8 cellular contexts compared by ENCODE assay signal in the genomic region with DNA sequence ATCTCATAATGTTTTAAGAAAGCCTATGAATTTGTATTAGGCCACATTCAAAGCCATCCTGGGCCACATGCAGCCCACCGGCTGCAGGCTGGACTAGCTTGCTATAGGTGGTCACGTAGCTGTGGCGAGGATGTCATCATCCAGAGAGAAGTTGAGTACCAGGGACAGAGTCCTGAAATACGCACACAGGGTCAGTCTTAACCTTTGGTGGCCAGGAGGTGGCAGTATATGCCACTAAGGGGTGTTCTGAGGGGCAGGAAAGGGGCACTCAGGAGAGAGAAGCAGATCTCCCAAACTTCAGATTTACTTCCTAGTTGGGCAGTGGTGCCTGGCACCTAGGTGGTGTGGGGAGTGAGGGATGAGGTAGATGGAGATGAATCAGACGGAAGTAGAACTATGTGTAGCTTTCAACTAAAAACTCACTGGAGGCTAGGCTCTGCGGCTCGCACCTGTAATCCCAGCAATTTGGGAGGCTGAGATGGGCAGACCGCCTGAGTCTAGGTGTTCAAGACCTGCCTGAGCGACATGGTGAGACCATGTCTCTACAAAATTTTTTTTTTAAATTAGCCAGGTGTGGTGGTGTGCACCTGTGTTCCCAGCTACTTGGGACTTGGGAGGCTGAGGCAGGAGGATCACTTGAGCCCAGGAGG. TPM values are rescaled to one million over a fixed set of nuclear protein-coding genes. Genes with fewer than 3 reads are reported as not detected.
DNase-seq lines count a peak whose midpoint lies in the region; ATAC-seq, FAIRE-seq and TF ChIP-seq lines count a peak whose summit lies in the region.

No MANE protein-coding gene starts in this region.

- no peaks in the 10 kb centered on the region for H3K9me2 ChIP-seq in HCT116 (ENCODE audit: insufficient read depth)

- no peak overlapping the region for H3K9ac ChIP-seq in HCT116 (ENCODE audit: low read length)
- H3K9ac ChIP-seq in endothelial cell of umbilical vein (replicated peaks; ENCODE audit: extremely low read depth, insufficient read depth, low read length) = no peak overlapping the region

- H3K27me3 Mint-ChIP-seq in Caco-2 (ENCODE audit: insufficient read depth, unreplicated experiment) (peaks cover 17% of the 10 kb centered on the region), mesothelial cell of epicardium (ENCODE audit: low read depth) (peaks cover 45% of the 10 kb centered on the region)
- H3K27me3 Mint-ChIP-seq in activated CD4-positive, alpha-beta T cell treated with anti-CD3 and anti-CD28 coated beads, Interleukin-2, amount 10 ng/mL, durations not matched to agents 7 days and 5 days = peaks cover 44% of the 10 kb centered on the region

- H3K79me2 ChIP-seq in HCT116 (ENCODE audit: insufficient read depth, low read length) = no peaks in the 10 kb centered on the region
- H3K79me2 ChIP-seq in endothelial cell of umbilical vein (ENCODE audit: control insufficient read depth, insufficient read depth, low read length) = no peaks in the 10 kb centered on the region

- dilution Hi-C loops in endothelial cell of umbilical vein (cut with MboI; ENCODE audit: extremely low pct_ligation_motif_present, low sequenced_read_pairs) = no loop called here

- peak; percentile 73 for FAIRE-seq in endothelial cell of umbilical vein (lab: Jason Lieb, UNC)

- H3K27me3 ChIP-seq in Caco-2 (replicated peaks; ENCODE audit: control insufficient read depth, insufficient read depth, low read length) (no peaks in the 10 kb centered on the region; the same call in 1 of the 2 replicates), HCT116 (ENCODE audit: insufficient read depth, low read length) (peaks cover 12% of the 10 kb centered on the region), endothelial cell of umbilical vein (ENCODE audit: control insufficient read depth in 2 of 2, insufficient read depth in 2 of 2, low read length in 2 of 2) (peaks cover 9 to 14% of the 10 kb centered on the region in 2 experiments), upper lobe of left lung (no peaks in the 10 kb centered on the region)

- H3K9me1 ChIP-seq in endothelial cell of umbilical vein (replicated peaks; ENCODE audit: control insufficient read depth, extremely low read depth, insufficient read depth, low read length) = no peaks in the 10 kb centered on the region

- no peak overlapping the region for H3K27ac Mint-ChIP-seq in Caco-2 (ENCODE audit: unreplicated experiment)
- H3K27ac Mint-ChIP-seq in activated CD4-positive, alpha-beta T cell treated with anti-CD3 and anti-CD28 coated beads, Interleukin-2, amount 10 ng/mL, durations not matched to agents 7 days and 5 days = no peak overlapping the region
- H3K27ac Mint-ChIP-seq in mesothelial cell of epicardium = no peak overlapping the region

- 41 to 44% methylated on average over 9 of the region's 9 CpGs for WGBS in upper lobe of left lung, 2 donors

- H3K4me1 Mint-ChIP-seq in Caco-2 (ENCODE audit: low read depth, unreplicated experiment) = no peaks in the 10 kb centered on the region
- H3K4me1 Mint-ChIP-seq in activated CD4-positive, alpha-beta T cell treated with anti-CD3 and anti-CD28 coated beads, Interleukin-2, amount 10 ng/mL, durations not matched to agents 7 days and 5 days = peaks cover 9% of the 10 kb centered on the region
- peaks cover 3% of the 10 kb centered on the region for H3K4me1 Mint-ChIP-seq in mesothelial cell of epicardium

- CTCF ChIA-PET in Caco-2 (lab: Charles Lee) (interaction anchor here (0.5 to 10.2 kb wide), 4 partner anchors 31 to 187 kb away, joined by 3 to 203 read pairs (median 8); no protein-coding TSS in a partner anchor), HCT116 (lab: Charles Lee) (interaction anchor here (0.6 to 12.3 kb wide), 13 partner anchors 10 to 215 kb away, joined by 3 to 200 read pairs (median 4); a partner anchor contains a TSS), endothelial cell of umbilical vein (lab: Charles Lee) (interaction anchor here (0.9 to 9.1 kb wide), 26 partner anchors 10 to 217 kb away, joined by 3 to 360 read pairs (median 5); a partner anchor contains a TSS)
- CTCF ChIA-PET in activated CD4-positive, alpha-beta T cell treated with anti-CD3 and anti-CD28 coated beads, Interleukin-2, amount 10 ng/mL, durations not matched to agents 7 days and 5 days (lab: Charles Lee) = interaction anchor here (0.9 to 6.5 kb wide), 12 partner anchors 9 to 153 kb away, joined by 3 to 42 read pairs (median 4); no protein-coding TSS in a partner anchor

- peak; percentile 90 for TF ChIP-seq RAD21 in HCT116 (IDR thresholded peaks at IDR 0.05; ENCODE audit: low read depth)

- intact Hi-C loops in Caco-2 (cut with micrococcal nuclease; ENCODE audit: unreplicated experiment) (loop anchor here (1.0 to 10.0 kb wide), 3 partner anchors 17 to 213 kb away; a partner anchor contains a TSS), HCT116 (cut with micrococcal nuclease) (loop anchor here (1.0 to 5.0 kb wide), 3 partner anchors 36 to 151 kb away; no protein-coding TSS in a partner anchor), endothelial cell of umbilical vein (cut with micrococcal nuclease) (loop anchor here (1.0 kb wide), 2 partner anchors 36 to 169 kb away; no protein-coding TSS in a partner anchor)

- H2AFZ ChIP-seq in HCT116 (ENCODE audit: low read depth, low read length, poor library complexity, severe bottlenecking) = no peak overlapping the region
- no peak overlapping the region for H2AFZ ChIP-seq in endothelial cell of umbilical vein (ENCODE audit: low read depth, low read length)

- TF ChIP-seq CTCF in Caco-2 (IDR thresholded peaks at IDR 0.05; ENCODE audit: insufficient read depth in 1 of 2, low read depth in 1 of 2, low read length in 1 of 2, severe bottlenecking in 1 of 2, unreplicated experiment in 1 of 2) = peak; percentile 80 to 82
- TF ChIP-seq CTCF in HCT116 (IDR thresholded peaks at IDR 0.05 in 2 of 3, conservative IDR thresholded peaks at IDR 0.05 in 1 of 3; ENCODE audit: borderline replicate concordance in 1 of 3, insufficient read depth in 1 of 3, low read depth in 2 of 3, low read length in 2 of 3) = peak; percentile 85 to 91 (median 90)
- TF ChIP-seq CTCF in endothelial cell of umbilical vein (IDR thresholded peaks at IDR 0.05; ENCODE audit: extremely low read depth in 1 of 2, insufficient read depth in 1 of 2, low read depth in 1 of 2, low read length in 2 of 2) = peak; percentile 75 to 77
- TF ChIP-seq CTCF in mesothelial cell of epicardium (IDR thresholded peaks at IDR 0.05; ENCODE audit: unreplicated experiment) = peak; percentile 71
- peak; percentile 63 to 84 (median 76) for TF ChIP-seq CTCF in upper lobe of left lung (IDR thresholded peaks at IDR 0.05)

- H3K36me3 ChIP-seq in Caco-2 (ENCODE audit: control insufficient read depth, insufficient read depth, low read length) (no peaks in the 10 kb centered on the region), HCT116 (ENCODE audit: control insufficient read depth in 1 of 2, insufficient read depth in 2 of 2, low read length in 2 of 2) (no peaks in the 10 kb centered on the region), endothelial cell of umbilical vein (ENCODE audit: control insufficient read depth in 2 of 2, extremely low read depth in 1 of 2, insufficient read depth in 2 of 2, low read length in 2 of 2) (no peaks in the 10 kb centered on the region), upper lobe of left lung (no peaks in the 10 kb centered on the region)

- H3K9me3 ChIP-seq in Caco-2 (no peaks in the 10 kb centered on the region), HCT116 (ENCODE audit: control insufficient read depth in 1 of 2, insufficient read depth in 1 of 2, low read depth in 1 of 2, low read length in 2 of 2) (no peaks in the 10 kb centered on the region), endothelial cell of umbilical vein (replicated peaks; ENCODE audit: control insufficient read depth, insufficient read depth, low read length) (no peaks in the 10 kb centered on the region), upper lobe of left lung (no peaks in the 10 kb centered on the region)

- no peaks in the 10 kb centered on the region for H3K9me3 Mint-ChIP-seq in Caco-2 (ENCODE audit: unreplicated experiment)
- no peaks in the 10 kb centered on the region for H3K9me3 Mint-ChIP-seq in activated CD4-positive, alpha-beta T cell treated with anti-CD3 and anti-CD28 coated beads, Interleukin-2, amount 10 ng/mL, durations not matched to agents 7 days and 5 days
- no peaks in the 10 kb centered on the region for H3K9me3 Mint-ChIP-seq in mesothelial cell of epicardium

- H4K20me1 ChIP-seq in HCT116 (ENCODE audit: insufficient read depth) (no peaks in the 10 kb centered on the region), endothelial cell of umbilical vein (replicated peaks; ENCODE audit: control insufficient read depth, extremely low read depth, insufficient read depth, low read length) (no peaks in the 10 kb centered on the region)

- TF ChIP-seq POLR2A in HCT116 (IDR thresholded peaks at IDR 0.05; ENCODE audit: borderline replicate concordance, extremely low read depth, insufficient read depth, insufficient read length) (no peak), endothelial cell of umbilical vein (IDR thresholded peaks at IDR 0.05; ENCODE audit: low read depth, low read length) (no peak), upper lobe of left lung (IDR thresholded peaks at IDR 0.05) (no peak)

- H3K27ac ChIP-seq in HCT116 (ENCODE audit: low read depth, low read length) = no peak overlapping the region
- H3K27ac ChIP-seq in endothelial cell of umbilical vein (ENCODE audit: insufficient read depth, low read depth, low read length) = no peak overlapping the region
- H3K27ac ChIP-seq in upper lobe of left lung = no peak overlapping the region

- RAD21 ChIA-PET in HCT116 (lab: Charles Lee; ENCODE audit: low non-redundant PET in 1 of 2, low total read pairs in 2 of 2, uncharacterized antibody in 2 of 2, unreplicated experiment in 2 of 2) = interaction anchor here (0.9 to 3.8 kb wide), 4 partner anchors 35 to 91 kb away, joined by 3 to 24 read pairs (median 15); no protein-coding TSS in a partner anchor

- H3K36me3 Mint-ChIP-seq in Caco-2 (ENCODE audit: insufficient read depth, unreplicated experiment) = no peaks in the 10 kb centered on the region
- no peaks in the 10 kb centered on the region for H3K36me3 Mint-ChIP-seq in activated CD4-positive, alpha-beta T cell treated with anti-CD3 and anti-CD28 coated beads, Interleukin-2, amount 10 ng/mL, durations not matched to agents 7 days and 5 days (ENCODE audit: low read depth)
- no peaks in the 10 kb centered on the region for H3K36me3 Mint-ChIP-seq in mesothelial cell of epicardium

- H3K4me3 ChIP-seq in Caco-2 (ENCODE audit: low read depth, low read length) (no peak overlapping the region), HCT116 (replicated peaks in 1 of 2; ENCODE audit: low read depth in 1 of 2, low read length in 2 of 2) (no peak overlapping the region), endothelial cell of umbilical vein (replicated peaks in 1 of 3; ENCODE audit: insufficient read depth in 1 of 3, low read depth in 1 of 3, low read length in 3 of 3) (no peak overlapping the region), upper lobe of left lung (no peak overlapping the region)

- ATAC-seq in HCT116 (peak; percentile 78), upper lobe of left lung (ENCODE audit: low FRiP score in 2 of 2) (peak; percentile 67 to 72), HG03521 (IDR thresholded peaks at IDR 0.05; ENCODE audit: unreplicated experiment) (no peak)

- POLR2A ChIA-PET in Caco-2 (lab: Charles Lee) (no interaction called here), HCT116 (lab: Charles Lee) (interaction anchor here (0.7 kb wide), 1 partner anchor 46 kb away, joined by 3 read pairs; no protein-coding TSS in a partner anchor), endothelial cell of umbilical vein (lab: Charles Lee) (interaction anchor here (0.5 kb wide), 1 partner anchor 115 kb away, joined by 3 read pairs; no protein-coding TSS in a partner anchor)
- POLR2A ChIA-PET in activated CD4-positive, alpha-beta T cell treated with anti-CD3 and anti-CD28 coated beads, Interleukin-2, amount 10 ng/mL, durations not matched to agents 7 days and 5 days (lab: Charles Lee) = no interaction called here

- TF ChIP-seq EP300 in upper lobe of left lung (IDR thresholded peaks at IDR 0.05) = no peak

- no peak overlapping the region for H3K4me3 Mint-ChIP-seq in Caco-2 (ENCODE audit: unreplicated experiment)
- no peak overlapping the region for H3K4me3 Mint-ChIP-seq in activated CD4-positive, alpha-beta T cell treated with anti-CD3 and anti-CD28 coated beads, Interleukin-2, amount 10 ng/mL, durations not matched to agents 7 days and 5 days
- H3K4me3 Mint-ChIP-seq in mesothelial cell of epicardium = no peak overlapping the region

- peak; percentile 70 to 73 for DNase-seq in Caco-2
- peak; percentile 44 for DNase-seq in HCT116 (ENCODE audit: low read depth, low spot score)
- DNase-seq in NCI-H446 (lab: John Stamatoyannopoulos, UW) = peak; percentile 74 to 82
- peak; percentile 54 for DNase-seq in activated CD4-positive, alpha-beta T cell treated with anti-CD3 and anti-CD28 coated beads, Interleukin-2, amount 10 ng/mL, durations not matched to agents 7 days and 5 days
- DNase-seq in endothelial cell of umbilical vein (ENCODE audit: low read depth, low spot score) = peak; percentile 47
- no peak for DNase-seq in mesothelial cell of epicardium (ENCODE audit: low spot score in 2 of 2, unreplicated experiment in 2 of 2)
- DNase-seq in upper lobe of left lung = peak in 1 of 2 donors; percentile 52

- BruUV-seq in Caco-2 (replicated peaks; lab: Mats Ljungman, UMichigan) (no TSS peak), HCT116 (replicated peaks; lab: Mats Ljungman, UMichigan) (no TSS peak), endothelial cell of umbilical vein (replicated peaks; lab: Mats Ljungman, UMichigan) (no TSS peak)

- H3K4me2 ChIP-seq in HCT116 (ENCODE audit: low read length) (no peak overlapping the region), endothelial cell of umbilical vein (ENCODE audit: insufficient read depth, low read length) (no peak overlapping the region)

- H3K4me1 ChIP-seq in Caco-2 = 0 out of 2 replicates have a peak, but pooled peaks cover 3% of the 10 kb centered on the region
- H3K4me1 ChIP-seq in HCT116 (ENCODE audit: control insufficient read depth in 1 of 2, insufficient read depth in 2 of 2, low read length in 2 of 2) = peaks cover 9 to 19% of the 10 kb centered on the region in 2 experiments
- H3K4me1 ChIP-seq in endothelial cell of umbilical vein (ENCODE audit: control insufficient read depth, extremely low read depth, insufficient read depth, low read length) = no peaks in the 10 kb centered on the region
- H3K4me1 ChIP-seq in upper lobe of left lung = peaks cover 3 to 18% (median 13%) of the 10 kb centered on the region in 4 donors

RNA-seq across cellular contexts. Expression of a gene that starts 16.3 kb away (rescaled TPM):
- 17.0 and 18.5 TPM in 2 replicates for total RNA-seq in Caco-2 (2022)
- 32.0 TPM for total RNA-seq in HCT116 (2021; ENCODE audit: unreplicated experiment)
- polyA plus RNA-seq in HCT116 (2012) = 30.5 and 30.7 TPM in 2 replicates
- 1 to 10 TPM; 2.9 to 3.5 TPM for total RNA-seq in activated CD4-positive, alpha-beta T cell treated with anti-CD3 and anti-CD28 coated beads, Interleukin-2, amount 10 ng/mL, durations not matched to agents 7 days and 5 days
- total RNA-seq in endothelial cell of umbilical vein = 0.32 and 1.2 TPM in 2 replicates
- polyA plus RNA-seq in endothelial cell of umbilical vein = 0.13 and 0.17 TPM in 2 replicates
- 0.15 and 0.20 TPM in 2 replicates for polyA plus RNA-seq in endothelial cell of umbilical vein (2011; cell fraction: cytosol; rRNA removed)
- 0.28 and 0.87 TPM in 2 replicates for polyA plus RNA-seq in endothelial cell of umbilical vein (2011; cell fraction: nucleus; rRNA removed)
- 0.13 and 0.14 TPM in 2 replicates for polyA plus RNA-seq in endothelial cell of umbilical vein (2012)
- 0.04 TPM in 1 of 2 replicates, not detected in the other for polyA minus RNA-seq in endothelial cell of umbilical vein
- polyA minus RNA-seq in endothelial cell of umbilical vein (2011; cell fraction: cytosol; rRNA and poly(A)+ RNA removed) = 6.6 TPM
- 0.53 and 0.67 TPM in 2 replicates for polyA minus RNA-seq in endothelial cell of umbilical vein (2011; cell fraction: nucleus; rRNA and poly(A)+ RNA removed)
- total RNA-seq in mesothelial cell of epicardium = 28.7 to 33.2 TPM (median 31.1 TPM) in 3 replicates
- total RNA-seq in upper lobe of left lung = 100 to 1,000 TPM in 1 of 6 donors, 10 to 100 TPM in 5; 16.7 to 130 (median 30.4) TPM

RNA-seq across cellular contexts. Expression of a gene that starts 32.4 kb away (rescaled TPM):
- 0.21 and 0.34 TPM in 2 replicates for total RNA-seq in Caco-2 (2022)
- total RNA-seq in HCT116 (2021; ENCODE audit: unreplicated experiment) = 3.9 TPM
- 3.2 and 4.4 TPM in 2 replicates for polyA plus RNA-seq in HCT116 (2012)
- total RNA-seq in activated CD4-positive, alpha-beta T cell treated with anti-CD3 and anti-CD28 coated beads, Interleukin-2, amount 10 ng/mL, durations not matched to agents 7 days and 5 days = under 1 TPM; 0.20 to 0.23 TPM
- total RNA-seq in endothelial cell of umbilical vein = not detected in 2 replicates
- not detected in 2 replicates for polyA plus RNA-seq in endothelial cell of umbilical vein
- polyA plus RNA-seq in endothelial cell of umbilical vein (2011; cell fraction: cytosol; rRNA removed) = not detected in 2 replicates
- polyA plus RNA-seq in endothelial cell of umbilical vein (2011; cell fraction: nucleus; rRNA removed) = not detected in 2 replicates
- polyA plus RNA-seq in endothelial cell of umbilical vein (2012) = not detected in 2 replicates
- not detected in 2 replicates for polyA minus RNA-seq in endothelial cell of umbilical vein
- polyA minus RNA-seq in endothelial cell of umbilical vein (2011; cell fraction: cytosol; rRNA and poly(A)+ RNA removed) = not detected
- not detected in 2 replicates for polyA minus RNA-seq in endothelial cell of umbilical vein (2011; cell fraction: nucleus; rRNA and poly(A)+ RNA removed)
- total RNA-seq in mesothelial cell of epicardium = 0.66 to 0.74 TPM (median 0.72 TPM) in 3 replicates
- total RNA-seq in upper lobe of left lung = 1 to 10 TPM in 4 of 6 donors, under 1 TPM in 2; 0.40 to 4.2 (median 1.1) TPM

Comparison
In these comparisons a context has a peak if more than half of its experiments do, and no peak if none do; other contexts are left out.
1. DNase-seq: peak in Caco-2 (2 of 2), HCT116 (single experiment), NCI-H446 (2 of 2), activated CD4-positive, alpha-beta T cell treated with anti-CD3 and anti-CD28 coated beads, Interleukin-2, amount 10 ng/mL, durations not matched to agents 7 days and 5 days (single experiment) and endothelial cell of umbilical vein (single experiment); none in mesothelial cell of epicardium (0 of 2).
2. POLR2A ChIA-PET loops: an anchor here in HCT116 (0.7 kb wide) and endothelial cell of umbilical vein (0.5 kb wide); none called in Caco-2 and activated CD4-positive, alpha-beta T cell treated with anti-CD3 and anti-CD28 coated beads, Interleukin-2, amount 10 ng/mL, durations not matched to agents 7 days and 5 days.
3. Peak in every context shown above with its lines, with median percentiles within 50 percentile points of each other: CTCF ChIP-seq.